Comparison of ENCODE assay signal across 22 cellular contexts in the genomic region with DNA sequence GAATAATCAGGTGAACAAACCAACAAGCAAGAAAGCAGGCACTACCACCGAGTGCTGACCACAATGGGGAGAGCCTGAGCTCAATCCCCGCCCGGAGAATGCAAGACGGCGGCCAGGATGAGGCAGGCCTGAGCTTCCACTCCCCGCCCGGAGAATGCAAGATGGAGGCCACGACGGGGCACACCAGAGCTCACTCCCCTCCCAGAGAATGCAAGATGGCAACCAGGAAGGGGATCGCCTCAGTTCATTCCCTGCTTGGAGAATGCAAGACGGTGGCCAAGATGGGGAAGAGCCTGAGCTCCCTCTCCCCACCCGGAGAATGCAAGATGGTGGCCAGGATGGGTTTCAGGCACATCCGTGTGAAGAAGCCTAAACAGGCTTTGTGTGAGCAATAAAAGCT. TPM values are rescaled to one million over a fixed set of nuclear protein-coding genes. Genes with fewer than 3 reads are reported as not detected.
"Had no signal": no experiment of that assay in that cellular context is flagged by ENCODE, and none has a peak within 500 bp of the region (broad histone marks: within the 10 kb centered on the region; RNA-seq: fewer than 3 reads in every experiment).

No MANE protein-coding gene starts in this region.

- H3K4me1 Mint-ChIP-seq: activated naive CD4-positive, alpha-beta T cell treated with anti-CD3 and anti-CD28 coated beads, Interleukin-2, amount 10 ng/mL, durations not matched to agents 7 days and 5 days; activated naive CD8-positive, alpha-beta T cell treated with anti-CD3 and anti-CD28 coated beads, Interleukin-2, amount 50 U/mL, for 24 hours; central memory CD8-positive, alpha-beta T cell; stimulated activated naive B cell treated with anti-CD40 and anti-IgM and Interleukin-4, amounts not matched to agents 10 μg/mL and 1 μg/mL and 100 μg/mL, for 72 hours; T-cell had no signal

- DNase-seq: activated CD4-positive, alpha-beta T cell treated with anti-CD3 and anti-CD28 coated beads for 48 hours; activated CD4-positive, CD25-positive, alpha-beta regulatory T cell; activated CD8-positive, alpha-beta T cell treated with anti-CD3 and anti-CD28 coated beads, Interleukin-2, amount 10 ng/mL, durations not matched to agents 7 days and 5 days; activated naive CD4-positive, alpha-beta T cell treated with anti-CD3 and anti-CD28 coated beads, Interleukin-2, amount 10 ng/mL, durations not matched to agents 7 days and 5 days; activated naive CD8-positive, alpha-beta T cell treated with anti-CD3 and anti-CD28 coated beads, Interleukin-2, amount 50 U/mL, for 24 hours; activated T-cell treated with anti-CD3 and anti-CD28 coated beads, Interleukin-2, amount 50 U/mL, for 24 hours; brain microvascular endothelial cell; cortex of kidney; effector CD4-positive, alpha-beta T cell; esophagus squamous epithelium; heart right ventricle; left colon; pancreas; stimulated activated naive B cell treated with anti-CD40 and anti-IgM and Interleukin-4, amounts not matched to agents 10 μg/mL and 1 μg/mL and 100 μg/mL, for 72 hours; T-helper 9 cell had no signal

- H3K9me3 Mint-ChIP-seq: activated naive CD4-positive, alpha-beta T cell treated with anti-CD3 and anti-CD28 coated beads, Interleukin-2, amount 10 ng/mL, durations not matched to agents 7 days and 5 days; activated naive CD8-positive, alpha-beta T cell treated with anti-CD3 and anti-CD28 coated beads, Interleukin-2, amount 50 U/mL, for 24 hours; activated T-cell treated with anti-CD3 and anti-CD28 coated beads, Interleukin-2, amount 50 U/mL, for 24 hours; activated T-helper 2 cell treated with anti-CD3 and anti-CD28 coated beads, Interferon-gamma antibody, Interleukin-2, Interleukin-4, amounts not matched to agents 10 μg/mL and 5 μg/mL and 100 μg/mL, durations not matched to agents 14 hours and 24 hours and 36 hours; central memory CD8-positive, alpha-beta T cell; mesothelial cell of epicardium; stimulated activated naive B cell treated with anti-CD40 and anti-IgM and Interleukin-4, amounts not matched to agents 10 μg/mL and 1 μg/mL and 100 μg/mL, for 72 hours; T-cell had no signal

- H3K27ac ChIP-seq: brain microvascular endothelial cell, esophagus squamous epithelium, heart right ventricle, pancreas had no signal

- H3K27ac Mint-ChIP-seq: activated CD8-positive, alpha-beta T cell treated with anti-CD3 and anti-CD28 coated beads, Interleukin-2, amount 10 ng/mL, durations not matched to agents 7 days and 5 days; activated naive CD4-positive, alpha-beta T cell treated with anti-CD3 and anti-CD28 coated beads, Interleukin-2, amount 10 ng/mL, durations not matched to agents 7 days and 5 days; activated naive CD8-positive, alpha-beta T cell treated with anti-CD3 and anti-CD28 coated beads, Interleukin-2, amount 50 U/mL, for 24 hours; activated T-cell treated with anti-CD3 and anti-CD28 coated beads, Interleukin-2, amount 50 U/mL, for 24 hours; activated T-helper 2 cell treated with anti-CD3 and anti-CD28 coated beads, Interferon-gamma antibody, Interleukin-2, Interleukin-4, amounts not matched to agents 10 μg/mL and 5 μg/mL and 100 μg/mL, durations not matched to agents 14 hours and 24 hours and 36 hours; stimulated activated naive B cell treated with anti-CD40 and anti-IgM and Interleukin-4, amounts not matched to agents 10 μg/mL and 1 μg/mL and 100 μg/mL, for 72 hours; T-cell had no signal

- FAIRE-seq: pancreas had no signal

- H3K27me3 ChIP-seq: pancreas had no signal

- H3K36me3 Mint-ChIP-seq: activated naive CD4-positive, alpha-beta T cell treated with anti-CD3 and anti-CD28 coated beads, Interleukin-2, amount 10 ng/mL, durations not matched to agents 7 days and 5 days; mesothelial cell of epicardium; stimulated activated naive B cell treated with anti-CD40 and anti-IgM and Interleukin-4, amounts not matched to agents 10 μg/mL and 1 μg/mL and 100 μg/mL, for 72 hours; T-cell had no signal

- H3K4me3 ChIP-seq: esophagus squamous epithelium, heart right ventricle, lung, pancreas had no signal

- ATAC-seq: activated CD8-positive, alpha-beta T cell treated with anti-CD3 and anti-CD28 coated beads, Interleukin-2, amount 10 ng/mL, durations not matched to agents 7 days and 5 days; activated naive CD8-positive, alpha-beta T cell treated with anti-CD3 and anti-CD28 coated beads, Interleukin-2, amount 50 U/mL, for 24 hours; heart right ventricle; left colon; pancreas; SK-N-SH treated with all-trans-retinoic acid at 6 μM for 48 hours; stimulated activated naive B cell treated with anti-CD40 and anti-IgM and Interleukin-4, amounts not matched to agents 10 μg/mL and 1 μg/mL and 100 μg/mL, for 72 hours; T-cell had no signal

- H3K36me3 ChIP-seq: brain microvascular endothelial cell, esophagus squamous epithelium, heart right ventricle, pancreas had no signal

- H3K4me1 ChIP-seq: pancreas had no signal

- H3K9me3 ChIP-seq: esophagus squamous epithelium, heart right ventricle, pancreas had no signal

- H3K4me3 Mint-ChIP-seq: activated CD8-positive, alpha-beta T cell treated with anti-CD3 and anti-CD28 coated beads, Interleukin-2, amount 10 ng/mL, durations not matched to agents 7 days and 5 days; activated naive CD4-positive, alpha-beta T cell treated with anti-CD3 and anti-CD28 coated beads, Interleukin-2, amount 10 ng/mL, durations not matched to agents 7 days and 5 days; activated naive CD8-positive, alpha-beta T cell treated with anti-CD3 and anti-CD28 coated beads, Interleukin-2, amount 50 U/mL, for 24 hours; activated T-cell treated with anti-CD3 and anti-CD28 coated beads, Interleukin-2, amount 50 U/mL, for 24 hours; central memory CD8-positive, alpha-beta T cell; mesothelial cell of epicardium; stimulated activated naive B cell treated with anti-CD40 and anti-IgM and Interleukin-4, amounts not matched to agents 10 μg/mL and 1 μg/mL and 100 μg/mL, for 72 hours; T-cell had no signal

RNA-seq across cellular contexts. Expression of gene C2CD4C, which starts 39.7 kb away (rescaled TPM):
- total RNA-seq: activated CD8-positive, alpha-beta T cell treated with anti-CD3 and anti-CD28 coated beads, Interleukin-2, amount 10 ng/mL, durations not matched to agents 7 days and 5 days had no signal
- polyA plus RNA-seq: aorta had no signal
